In genomic region chr2:54330226-54331094, GRCh38 we compare ENCODE assay signal across 8 cellular contexts.
A peak's percentile ranks its signal among the peaks of the same experiment; 100 is the strongest.
DNase-seq lines count a peak whose midpoint lies in the region; ATAC-seq, FAIRE-seq and TF ChIP-seq lines count a peak whose summit lies in the region.

No MANE protein-coding gene starts in this region.

- 3% methylated on average over 53 of the region's 53 CpGs for WGBS in A549 (ENCODE audit: missing lambda C conversion rate)
- WGBS in mammary epithelial cell (ENCODE audit: low coverage, missing lambda C conversion rate), result 4% methylated on average over 32 of the region's 53 CpGs

- H3K27me3 ChIP-seq in mammary epithelial cell (ENCODE audit: insufficient read depth, low read length) (no peaks in the 10 kb centered on the region), skeletal muscle satellite cell (ENCODE audit: control insufficient read depth, insufficient read depth, low read length) (no peaks in the 10 kb centered on the region)

- ATAC-seq in A549 (peak; percentile 94 to 99), GM18867 (IDR thresholded peaks at IDR 0.05; ENCODE audit: unreplicated experiment) (peak; percentile 99), HG03108 (IDR thresholded peaks at IDR 0.05; ENCODE audit: unreplicated experiment) (peak; percentile 92)

- POLR2A ChIA-PET in A549 (lab: Yijun Ruan, JAX), result interaction anchor here (0.9 to 1.8 kb wide), 2 partner anchors 11 to 118 kb away, joined by 3 to 5 read pairs; no protein-coding TSS in a partner anchor

- H4K20me1 ChIP-seq in mammary epithelial cell (ENCODE audit: insufficient read depth, low read length), result no peaks in the 10 kb centered on the region

- TF ChIP-seq CTCF in A549 (IDR thresholded peaks at IDR 0.05) (no peak), WI38 (IDR thresholded peaks at IDR 0.05; ENCODE audit: low read depth, low read length) (no peak), mammary epithelial cell (conservative IDR thresholded peaks at IDR 0.05 in 1 of 2, IDR thresholded peaks at IDR 0.05 in 1 of 2; ENCODE audit: extremely low read depth in 1 of 2, insufficient read depth in 1 of 2, low read depth in 1 of 2, low read length in 2 of 2) (no peak)

- peak; percentile 97 for TF ChIP-seq POLR2A in A549 (IDR thresholded peaks at IDR 0.05; ENCODE audit: low read length)

- peak overlapping the region; percentile 71 to 83 for H3K27ac ChIP-seq in A549
- H3K27ac ChIP-seq in mammary epithelial cell (ENCODE audit: insufficient read depth, low read depth, low read length), result peak overlapping the region; percentile 68

- intact Hi-C loops in mammary epithelial cell (cut with micrococcal nuclease), result loop anchor here (2.0 to 5.0 kb wide), 2 partner anchors 123 to 216 kb away; partner anchors contain the start of gene ACYP2

- DNase-seq in A549 (ENCODE audit: low read depth in 1 of 2, low spot score in 1 of 2) (peak; percentile 96 to 97), NCI-H2171 treated with DMSO at 0.1 percent for 48 hours (lab: John Stamatoyannopoulos, UW) (peak; percentile 97), mammary epithelial cell (peak; percentile 92)

- dilution Hi-C loops in mammary epithelial cell (cut with HindIII; ENCODE audit: low sequenced_read_pairs), result no loop called here

- BruUV-seq in mammary epithelial cell (replicated peaks; lab: Mats Ljungman, UMichigan), result no TSS peak

- H3K9ac ChIP-seq in mammary epithelial cell (ENCODE audit: insufficient read depth, low read length) (peak overlapping the region; percentile 64), skeletal muscle satellite cell (ENCODE audit: low read depth, low read length) (peak overlapping the region; percentile 78)

- H3K4me2 ChIP-seq in A549 (peak overlapping the region; percentile 81), mammary epithelial cell (ENCODE audit: insufficient read depth, low read depth, low read length) (peak overlapping the region; percentile 93), skeletal muscle satellite cell (ENCODE audit: low read length) (peak overlapping the region; percentile 92)

- peak; percentile 81 for FAIRE-seq in A549 (lab: Jason Lieb, UNC)

- no peaks in the 10 kb centered on the region for H3K79me2 ChIP-seq in mammary epithelial cell (ENCODE audit: insufficient read depth, low read length)

- TF ChIP-seq EP300 in A549 (IDR thresholded peaks at IDR 0.05), result no peak

- no peaks in the 10 kb centered on the region for H3K9me3 ChIP-seq in A549
- peaks cover 5% of the 10 kb centered on the region for H3K9me3 ChIP-seq in mammary epithelial cell (replicated peaks; ENCODE audit: insufficient read depth, low read length)
- H3K9me3 ChIP-seq in iPS-18c (ENCODE audit: control insufficient read depth, insufficient read depth, low read length), result peaks cover 3% of the 10 kb centered on the region
- no peaks in the 10 kb centered on the region for H3K9me3 ChIP-seq in skeletal muscle satellite cell (replicated peaks; ENCODE audit: low read length)

- TF ChIP-seq RAD21 in A549 (conservative IDR thresholded peaks at IDR 0.05 in 1 of 2, IDR thresholded peaks at IDR 0.05 in 1 of 2), result peak in 1 of 2 experiments; percentile 21; a peak in 1 of 5 replicates

- CTCF ChIA-PET in A549 (lab: Yijun Ruan, JAX), result interaction anchor here (0.6 to 1.7 kb wide), 8 partner anchors 15 to 375 kb away, joined by 3 to 9 read pairs (median 3); no protein-coding TSS in a partner anchor
- CTCF ChIA-PET in mammary epithelial cell (lab: Charles Lee; ENCODE audit: low non-redundant PET), result no interaction called here

- H2AFZ ChIP-seq in mammary epithelial cell (ENCODE audit: low read depth, low read length), result peak overlapping the region; percentile 97

- H3K36me3 ChIP-seq in mammary epithelial cell (ENCODE audit: insufficient read depth, low read length) (no peaks in the 10 kb centered on the region), skeletal muscle satellite cell (ENCODE audit: insufficient read depth, low read length) (no peaks in the 10 kb centered on the region)

- H3K4me1 ChIP-seq in A549 (peaks cover 10% of the 10 kb centered on the region; the same call in 2 of the 3 replicates), mammary epithelial cell (ENCODE audit: insufficient read depth, low read length) (peaks cover 19% of the 10 kb centered on the region), skeletal muscle satellite cell (ENCODE audit: control insufficient read depth, insufficient read depth, low read length) (peaks cover 18% of the 10 kb centered on the region)

- in situ Hi-C loops in mammary epithelial cell (cut with MboI; ENCODE audit: low sequenced_read_pairs in 2 of 2), result no loop called here

- H3K4me3 ChIP-seq in A549, result peak overlapping the region; percentile 52
- peak overlapping the region; percentile 68 for H3K4me3 ChIP-seq in WI38 (ENCODE audit: low read depth, low read length)
- H3K4me3 ChIP-seq in mammary epithelial cell (replicated peaks in 1 of 3; ENCODE audit: insufficient read depth in 1 of 3, low read depth in 2 of 3, low read length in 3 of 3), result peak overlapping the region; percentile 41 to 62 (median 59)
- H3K4me3 ChIP-seq in iPS-18c (ENCODE audit: insufficient read depth, low read depth, low read length), result peak overlapping the region; percentile 68
- peak overlapping the region; percentile 79 for H3K4me3 ChIP-seq in skeletal muscle satellite cell (ENCODE audit: low read length)

TF ChIP-seq in A549, 52 proteins besides CTCF, POLR2A, EP300 and RAD21 (continues in another document):
- no peak for TF ChIP-seq RCOR1 (IDR thresholded peaks at IDR 0.05; ENCODE audit: low read depth, low read length)
- no peak for TF ChIP-seq JUNB (IDR thresholded peaks at IDR 0.05)
- TF ChIP-seq ZC3H11A (IDR thresholded peaks at IDR 0.05), result no peak
- peak; percentile 74; the same call in 1 of the 2 replicates for TF ChIP-seq HOXB5 (CRISPR knock-in tag; IDR thresholded peaks at IDR 0.05)
- peak in 1 of 2 experiments; percentile 62; a peak in 2 of 5 replicates for TF ChIP-seq JUN (IDR thresholded peaks at IDR 0.05)
- TF ChIP-seq CEBPB (IDR thresholded peaks at IDR 0.05), result no peak
- TF ChIP-seq SREBF2 (IDR thresholded peaks at IDR 0.05), result no peak
- no peak for TF ChIP-seq EHMT2 (IDR thresholded peaks at IDR 0.05; ENCODE audit: low read depth)
- TF ChIP-seq USF2 (IDR thresholded peaks at IDR 0.05), result no peak
- TF ChIP-seq CHD2 (IDR thresholded peaks at IDR 0.05; ENCODE audit: low read length, partially characterized antibody), result no peak
- TF ChIP-seq PHF8 (IDR thresholded peaks at IDR 0.05; ENCODE audit: borderline replicate concordance, low read depth), result peak; percentile 40; the same call in 1 of the 2 replicates
- TF ChIP-seq CBX2 (IDR thresholded peaks at IDR 0.05; ENCODE audit: borderline replicate concordance, low read depth), result no peak
- peak; percentile 99 for TF ChIP-seq E2F6 (IDR thresholded peaks at IDR 0.05; ENCODE audit: borderline replicate concordance, low read depth)
- no peak for TF ChIP-seq ESRRA (IDR thresholded peaks at IDR 0.05; ENCODE audit: borderline replicate concordance, low read length)
- TF ChIP-seq SMC3 (IDR thresholded peaks at IDR 0.05), result no peak; the same call in 2 of the 3 replicates
- no peak for TF ChIP-seq HOXA7 (CRISPR knock-in tag; IDR thresholded peaks at IDR 0.05)
- no peak for TF ChIP-seq BHLHE40 (IDR thresholded peaks at IDR 0.05; ENCODE audit: low read depth, low read length)
- no peak for TF ChIP-seq FOXS1 (CRISPR knock-in tag; IDR thresholded peaks at IDR 0.05)
- no peak for TF ChIP-seq NFE2L2 (conservative IDR thresholded peaks at IDR 0.05; ENCODE audit: low read length)
- no peak for TF ChIP-seq EHF (CRISPR knock-in tag; IDR thresholded peaks at IDR 0.05)
- TF ChIP-seq ZFP36 (IDR thresholded peaks at IDR 0.05; ENCODE audit: borderline replicate concordance, partially characterized antibody), result no peak
- peak; percentile 91 for TF ChIP-seq RNF2 (IDR thresholded peaks at IDR 0.05; ENCODE audit: borderline replicate concordance, low read depth)
- TF ChIP-seq HOXB13 (CRISPR knock-in tag; IDR thresholded peaks at IDR 0.05; ENCODE audit: low read depth), result no peak; the same call in 1 of the 2 replicates
- TF ChIP-seq ZSCAN20 (CRISPR knock-in tag; IDR thresholded peaks at IDR 0.05), result no peak
- TF ChIP-seq BCL3 (IDR thresholded peaks at IDR 0.05), result peak; percentile 73; the same call in 1 of the 3 replicates
- no peak for TF ChIP-seq HEYL (CRISPR knock-in tag; IDR thresholded peaks at IDR 0.05)
- TF ChIP-seq HDAC2 (IDR thresholded peaks at IDR 0.05), result no peak
- no peak for TF ChIP-seq MYC (IDR thresholded peaks at IDR 0.05; ENCODE audit: borderline replicate concordance, low read length)
- TF ChIP-seq KDM5A (IDR thresholded peaks at IDR 0.05), result no peak
- TF ChIP-seq FOSL2 (IDR thresholded peaks at IDR 0.05), result no peak
- TF ChIP-seq FOSL2 (CRISPR knock-in tag; IDR thresholded peaks at IDR 0.05), result no peak
- TF ChIP-seq TFCP2L1 (CRISPR knock-in tag; IDR thresholded peaks at IDR 0.05), result peak; percentile 39; the same call in 1 of the 2 replicates

Comparison
In these comparisons a context has a peak if more than half of its experiments do, and no peak if none do; other contexts are left out.
1. Peak in every context shown above with its lines: DNase-seq, ATAC-seq, H3K4me3 ChIP-seq and H3K27ac ChIP-seq.